9 cellular contexts compared by ENCODE assay signal in the genomic region with DNA sequence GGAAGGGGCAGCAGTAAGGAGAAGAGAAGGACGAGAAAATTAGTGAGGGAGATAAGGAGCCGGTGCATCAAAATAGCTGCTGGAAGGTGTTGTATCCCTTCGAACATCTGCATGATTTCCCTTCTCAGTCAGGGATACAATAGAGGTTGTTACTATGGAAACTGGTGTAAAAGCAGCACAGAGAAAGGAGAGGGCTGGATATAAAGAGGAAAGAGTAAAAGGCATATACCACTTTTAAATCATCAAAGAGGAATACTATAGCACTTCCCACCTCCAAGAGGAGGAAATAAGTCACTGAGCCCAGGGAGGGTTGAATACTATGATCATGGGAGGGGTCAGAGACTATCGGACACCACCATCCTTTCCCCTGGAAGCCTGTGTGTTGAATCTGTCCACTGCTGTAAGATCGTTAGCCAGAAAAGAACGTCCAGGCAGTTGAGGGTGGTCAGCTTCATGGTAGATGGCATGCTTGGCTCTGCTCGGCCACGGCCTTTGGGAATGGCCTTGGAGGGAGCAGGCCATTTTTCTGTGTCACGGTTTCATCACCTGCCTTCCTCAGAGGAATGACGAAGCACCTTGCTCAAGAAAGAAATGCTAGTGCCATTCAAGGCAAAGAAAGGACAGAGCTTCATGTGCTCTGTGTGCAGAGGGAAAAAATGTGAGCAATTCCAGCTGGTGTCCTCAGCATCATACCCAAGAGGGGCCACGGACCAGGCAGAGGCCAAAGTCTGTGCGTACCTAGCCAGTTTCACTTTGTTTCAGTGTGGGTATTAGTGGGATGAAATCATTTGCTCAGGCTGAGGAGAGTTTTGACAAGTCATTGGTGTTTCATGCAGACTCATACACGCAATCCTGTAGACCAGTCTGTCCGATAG.
A peak's percentile ranks its signal among the peaks of the same experiment; 100 is the strongest.
DNase-seq lines count a peak whose midpoint lies in the region; ATAC-seq, FAIRE-seq and TF ChIP-seq lines count a peak whose summit lies in the region.
"Had no signal": no experiment of that assay in that cellular context is flagged by ENCODE, and none has a peak within 500 bp of the region (broad histone marks: within the 10 kb centered on the region; RNA-seq: fewer than 3 reads in every experiment).

No MANE protein-coding gene starts in this region.

- no peak for TF ChIP-seq CTCF in 22Rv1 (IDR thresholded peaks at IDR 0.05)
- TF ChIP-seq CTCF in LNCaP clone FGC (IDR thresholded peaks at IDR 0.05; ENCODE audit: control insufficient read depth, extremely low read depth, insufficient read depth): no peak
- TF ChIP-seq CTCF in colonic mucosa (IDR thresholded peaks at IDR 0.05): no peak
- TF ChIP-seq CTCF in A673 (conservative IDR thresholded peaks at IDR 0.05; ENCODE audit: low read depth, low read length): no peak
- TF ChIP-seq CTCF in left lung (IDR thresholded peaks at IDR 0.05): no peak

- no TSS peak for BruUV-seq in A673 (replicated peaks; lab: Mats Ljungman, UMichigan)

- no peak for ATAC-seq in left lung

- H3K9me3 ChIP-seq in colonic mucosa (no peaks in the 10 kb centered on the region), muscle layer of duodenum (ENCODE audit: control insufficient read depth in 1 of 2, low read length in 2 of 2) (no peaks in the 10 kb centered on the region), A673 (ENCODE audit: low read depth, low read length, poor library complexity, severe bottlenecking) (no peaks in the 10 kb centered on the region), left lung (no peaks in the 10 kb centered on the region)

- H3K9ac ChIP-seq in colonic mucosa (ENCODE audit: low read depth in 2 of 2, low read length in 2 of 2): peak overlapping the region in 1 of 2 donors; percentile 72

- CTCF ChIA-PET in A673 (lab: Charles Lee): no interaction called here

- peak overlapping the region; percentile 91 for H3K27ac ChIP-seq in 22Rv1
- peak overlapping the region; percentile 16 for H3K27ac ChIP-seq in colonic mucosa
- H3K27ac ChIP-seq in muscle layer of duodenum (ENCODE audit: low read length): peak overlapping the region; percentile 89
- no peak overlapping the region for H3K27ac ChIP-seq in A673 (ENCODE audit: low read depth, low read length, poor library complexity, severe bottlenecking)
- H3K27ac ChIP-seq in left lung: no peak overlapping the region

- intact Hi-C loops in colonic mucosa (cut with DNase I): loop anchor here (5.0 kb wide), 1 partner anchor 37 kb away; no protein-coding TSS in a partner anchor
- intact Hi-C loops in A673 (cut with micrococcal nuclease; ENCODE audit: unreplicated experiment): no loop called here
- intact Hi-C loops in left lung (cut with DNase I): no loop called here

- H3K4me3 ChIP-seq in LNCaP clone FGC (ENCODE audit: low read depth, low read length): peak overlapping the region; percentile 20; the same call in 1 of the 2 replicates
- no peak overlapping the region for H3K4me3 ChIP-seq in colonic mucosa
- H3K4me3 ChIP-seq in muscle layer of duodenum (ENCODE audit: low read depth in 1 of 2, low read length in 2 of 2): peak overlapping the region in 1 of 2 donors; percentile 9
- H3K4me3 ChIP-seq in A673 (ENCODE audit: low read depth, low read length, poor library complexity, severe bottlenecking): no peak overlapping the region
- no peak overlapping the region for H3K4me3 ChIP-seq in left lung

- no peak for FAIRE-seq in H54 (lab: Jason Lieb, UNC)

- H3K4me1 ChIP-seq in colonic mucosa (peaks cover 8% of the 10 kb centered on the region), muscle layer of duodenum (ENCODE audit: control insufficient read depth in 1 of 2, insufficient read depth in 2 of 2, low read length in 2 of 2) (peaks cover 24 to 45% of the 10 kb centered on the region in 2 donors), A673 (ENCODE audit: insufficient read depth, low read length, poor library complexity, severe bottlenecking) (peaks cover 18% of the 10 kb centered on the region), left lung (peaks cover 0 to 16% of the 10 kb centered on the region in 2 donors)

- H3K27me3 ChIP-seq in colonic mucosa: no peaks in the 10 kb centered on the region
- no peaks in the 10 kb centered on the region for H3K27me3 ChIP-seq in muscle layer of duodenum (ENCODE audit: low read depth, low read length)
- no peaks in the 10 kb centered on the region for H3K27me3 ChIP-seq in A673 (replicated peaks; ENCODE audit: insufficient read depth, low read depth, low read length, poor library complexity)
- no peaks in the 10 kb centered on the region for H3K27me3 ChIP-seq in left lung

- H3K36me3 ChIP-seq in colonic mucosa (no peaks in the 10 kb centered on the region), muscle layer of duodenum (ENCODE audit: control insufficient read depth in 1 of 2, insufficient read depth in 2 of 2, low read length in 2 of 2) (no peaks in the 10 kb centered on the region), A673 (ENCODE audit: insufficient read depth, low read length, poor library complexity, severe bottlenecking) (no peaks in the 10 kb centered on the region), left lung (no peaks in the 10 kb centered on the region)

- no peak for TF ChIP-seq POLR2A in H54 (IDR thresholded peaks at IDR 0.05; ENCODE audit: low read depth, low read length)

- DNase-seq in LNCaP clone FGC (ENCODE audit: low read depth) (no peak), colonic mucosa (no peak), A673 (ENCODE audit: low spot score) (no peak), left lung (no peak), H54 (ENCODE audit: insufficient read length, low spot score) (no peak), RPMI8226 (no peak)
- DNase-seq: Calu3 had no signal

- POLR2A ChIA-PET in A673 (lab: Charles Lee; ENCODE audit: low non-redundant PET): no interaction called here

Comparison
In these comparisons a context has a peak if more than half of its experiments do, and no peak if none do; other contexts are left out.
1. H3K27ac ChIP-seq: peak in 22Rv1 (single experiment), colonic mucosa (single experiment) and muscle layer of duodenum (single experiment); none in A673 (single experiment) and left lung (0 of 2).